In the genomic region with DNA sequence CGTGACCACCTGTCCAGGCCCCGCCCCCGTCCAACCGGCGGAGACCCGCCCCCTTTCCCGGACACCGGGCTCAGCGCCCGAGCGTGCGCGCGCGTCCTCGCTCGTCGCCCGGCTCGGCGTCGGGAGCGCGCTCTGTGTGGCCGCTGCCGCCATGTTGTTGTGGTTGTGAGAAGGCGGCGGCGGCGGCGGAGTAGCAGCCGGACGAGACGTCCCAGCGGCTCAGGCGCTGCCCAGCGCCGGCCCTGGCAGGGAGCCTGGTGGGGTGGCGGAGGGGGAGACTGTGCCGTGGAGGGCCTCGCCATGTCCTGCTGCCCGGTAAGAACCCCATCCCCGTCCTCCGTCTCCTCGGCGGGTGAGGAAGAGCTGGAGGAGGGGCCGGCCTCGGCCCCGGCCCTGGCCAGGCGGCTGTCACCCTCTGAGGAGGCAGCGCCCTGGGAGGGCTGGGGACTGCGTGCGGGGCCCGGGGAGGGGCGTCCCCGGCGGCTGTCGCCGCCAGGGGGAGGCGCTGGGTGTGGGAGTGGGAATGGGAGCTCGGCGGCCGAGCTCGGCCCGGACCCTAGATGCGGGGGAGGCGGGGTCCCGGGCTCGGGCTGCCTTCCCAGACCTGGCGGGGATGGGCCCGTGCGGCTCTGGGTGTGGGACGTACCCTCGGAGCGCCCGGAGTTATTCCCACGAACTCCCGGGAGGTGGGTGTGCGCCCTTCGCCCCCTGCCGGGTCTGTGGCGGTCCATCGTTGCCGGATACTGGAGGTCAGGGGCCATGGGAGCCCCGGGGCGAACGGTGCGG, we compare ENCODE assay signal across 8 cellular contexts.
DNase-seq lines count a peak whose midpoint lies in the region; ATAC-seq lines count a peak whose summit lies in the region.

A gene (plus strand): TSS at position 130 of the 786 bp plus-strand sequence. CDS start 87,886 bp downstream, outside the sequence.

- peak within 1 kb of the TSS; percentile 96 for H3K27ac ChIP-seq in caudate nucleus (ENCODE audit: low read depth, low read length)

- ATAC-seq in HG03039 (IDR thresholded peaks at IDR 0.05; ENCODE audit: unreplicated experiment), result peak; percentile 70

- peak; percentile 55 to 69 for DNase-seq in NCI-H187 (lab: John Stamatoyannopoulos, UW)
- DNase-seq in NCI-H187 treated with DMSO at 0.1 percent for 48 hours (lab: John Stamatoyannopoulos, UW), result no peak
- DNase-seq in NCI-H2196 (lab: John Stamatoyannopoulos, UW; ENCODE audit: unreplicated experiment), result peak; percentile 78
- DNase-seq in activated CD4-positive, CD25-positive, alpha-beta regulatory T cell (lab: John Stamatoyannopoulos, UW), result peak; percentile 78 to 91 (median 84)
- peak in 60 of 61 donors; percentile 37 to 94 (median 85) for DNase-seq in caudate nucleus (lab: John Stamatoyannopoulos, UW)
- DNase-seq in iris pigment epithelial cell (ENCODE audit: low read depth), result peak; percentile 91
- DNase-seq in stimulated activated CD4-positive, alpha-beta T cell treated with anti-CD3 and anti-CD28 coated beads, Interleukin-12 subunit alpha, Interleukin-12 subunit beta, amount 100 ng/mL, for 24 hours (ENCODE audit: low read depth in 2 of 2), result peak; percentile 89 to 92
